15 cellular contexts compared by ENCODE assay signal in genomic region chr18:9694952-9695495, GRCh38.
"Had no signal": no experiment of that assay in that cellular context is flagged by ENCODE, and none has a peak within 500 bp of the region (broad histone marks: within the 10 kb centered on the region; RNA-seq: fewer than 3 reads in every experiment).

No MANE protein-coding gene starts in this region.

- H3K9me3 Mint-ChIP-seq: activated naive CD8-positive, alpha-beta T cell treated with anti-CD3 and anti-CD28 coated beads, Interleukin-2, amount 10 ng/mL, durations not matched to agents 7 days and 5 days; activated T-cell treated with anti-CD3 and anti-CD28 coated beads, Interleukin-2, amount 50 U/mL, for 72 hours; endodermal cell; naive thymus-derived CD8-positive, alpha-beta T cell; T-helper 2 cell treated with Interferon-gamma antibody and Interleukin-4, amounts not matched to agents 5 μg/mL and 100 μg/mL, for 36 hours had no signal

- H3K79me2 ChIP-seq: hepatocyte had no signal

- H3K4me3 ChIP-seq: hepatocyte, lower lobe of right lung, mucosa of descending colon had no signal

- H3K9me3 ChIP-seq: lower lobe of right lung, mucosa of descending colon had no signal

- DNase-seq: activated CD4-positive, alpha-beta T cell treated with anti-CD3 and anti-CD28 coated beads, Interleukin-2, amount 50 U/mL, for 48 hours; activated CD4-positive, CD25-positive, alpha-beta regulatory T cell treated with anti-CD3 and anti-CD28 coated beads, Interleukin-2, amount 50 U/mL, for 72 hours; activated gamma-delta T cell treated with Interleukin-2 at 50 U/mL for 16 hours; activated naive CD8-positive, alpha-beta T cell treated with anti-CD3 and anti-CD28 coated beads, Interleukin-2, amount 10 ng/mL, durations not matched to agents 7 days and 5 days; activated T-cell treated with anti-CD3 and anti-CD28 coated beads, Interleukin-2, amount 50 U/mL, for 72 hours; anterior cingulate cortex; endodermal cell; erythroblast; lower lobe of right lung; mucosa of descending colon; naive thymus-derived CD8-positive, alpha-beta T cell; stimulated activated CD4-positive, alpha-beta T cell treated with anti-CD3 and anti-CD28 coated beads, Interleukin-2, amount 100 ng/mL, for 48 hours; stimulated activated naive CD8-positive, alpha-beta T cell treated with anti-CD3 and anti-CD28 coated beads, Interleukin-15, Interleukin-2, amounts not matched to agents 100 U/mL and 50 U/mL, for 24 hours had no signal

- H3K27ac Mint-ChIP-seq: activated naive CD8-positive, alpha-beta T cell treated with anti-CD3 and anti-CD28 coated beads, Interleukin-2, amount 10 ng/mL, durations not matched to agents 7 days and 5 days; activated T-cell treated with anti-CD3 and anti-CD28 coated beads, Interleukin-2, amount 50 U/mL, for 72 hours; endodermal cell; naive thymus-derived CD8-positive, alpha-beta T cell; T-helper 2 cell treated with Interferon-gamma antibody and Interleukin-4, amounts not matched to agents 5 μg/mL and 100 μg/mL, for 36 hours had no signal

- H3K4me3 Mint-ChIP-seq: activated naive CD8-positive, alpha-beta T cell treated with anti-CD3 and anti-CD28 coated beads, Interleukin-2, amount 10 ng/mL, durations not matched to agents 7 days and 5 days; activated T-cell treated with anti-CD3 and anti-CD28 coated beads, Interleukin-2, amount 50 U/mL, for 72 hours; endodermal cell; naive thymus-derived CD8-positive, alpha-beta T cell; T-helper 2 cell treated with Interferon-gamma antibody and Interleukin-4, amounts not matched to agents 5 μg/mL and 100 μg/mL, for 36 hours had no signal

- H3K27ac ChIP-seq: hepatocyte, lower lobe of right lung had no signal

- H2AFZ ChIP-seq: hepatocyte had no signal

- H3K27me3 ChIP-seq: hepatocyte had no signal

- ATAC-seq: activated T-cell treated with anti-CD3 and anti-CD28 coated beads, Interleukin-2, amount 50 U/mL, for 72 hours; mucosa of descending colon; naive thymus-derived CD8-positive, alpha-beta T cell; stimulated activated naive CD8-positive, alpha-beta T cell treated with anti-CD3 and anti-CD28 coated beads, Interleukin-15, Interleukin-2, amounts not matched to agents 100 U/mL and 50 U/mL, for 24 hours had no signal

- H3K36me3 ChIP-seq: lower lobe of right lung had no signal

- H3K36me3 Mint-ChIP-seq: activated naive CD8-positive, alpha-beta T cell treated with anti-CD3 and anti-CD28 coated beads, Interleukin-2, amount 10 ng/mL, durations not matched to agents 7 days and 5 days; naive thymus-derived CD8-positive, alpha-beta T cell had no signal

- H3K4me2 ChIP-seq: hepatocyte had no signal
